ENCODE assay signal across 32 cellular contexts in the genomic region with DNA sequence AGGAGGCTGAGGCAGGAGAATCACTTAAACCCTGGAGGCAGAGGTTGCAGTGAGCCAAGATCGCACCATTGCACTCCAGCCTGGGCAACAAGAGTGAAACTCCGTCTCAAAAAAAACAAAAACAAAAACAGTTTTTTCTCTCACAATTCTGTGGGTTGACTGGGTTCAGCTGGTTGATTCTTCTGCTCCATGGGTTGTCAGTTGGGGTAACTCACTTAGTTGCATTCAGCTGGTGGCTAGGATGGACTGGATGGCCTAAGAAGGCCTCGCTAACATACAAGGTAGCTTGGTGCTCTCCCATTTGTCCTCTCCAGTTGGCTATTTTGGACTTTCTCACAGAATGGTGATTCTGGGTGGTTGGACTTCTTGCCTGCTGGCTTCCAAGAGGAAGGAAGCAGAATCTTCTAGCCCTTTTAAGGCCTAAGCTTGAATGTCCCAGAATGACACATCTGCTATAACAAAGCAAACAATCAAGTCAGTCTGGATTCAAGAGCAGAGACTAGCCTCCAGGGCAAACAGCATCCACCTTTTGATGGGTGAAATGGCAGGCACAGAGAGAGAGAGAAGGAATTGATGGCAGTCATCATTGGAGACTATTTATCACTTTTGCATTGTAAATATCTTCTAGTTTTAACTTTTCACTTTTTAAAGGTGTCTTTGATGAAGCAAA. TPM values are rescaled to one million over a fixed set of nuclear protein-coding genes. Genes with fewer than 3 reads are reported as not detected.
"Had no signal": no experiment of that assay in that cellular context is flagged by ENCODE, and none has a peak within 500 bp of the region (broad histone marks: within the 10 kb centered on the region; RNA-seq: fewer than 3 reads in every experiment).

No MANE protein-coding gene starts in this region.

- H3K4me1 Mint-ChIP-seq: activated CD4-positive, alpha-beta T cell treated with anti-CD3 and anti-CD28 coated beads, Interleukin-2, amount 10 ng/mL, durations not matched to agents 24 days and 14 days had no signal

- H3K4me3 Mint-ChIP-seq: activated CD4-positive, alpha-beta T cell treated with anti-CD3 and anti-CD28 coated beads, Interleukin-2, amount 10 ng/mL, durations not matched to agents 24 days and 14 days; activated CD8-positive, alpha-beta T cell treated with anti-CD3 and anti-CD28 coated beads for 36 hours; activated naive CD4-positive, alpha-beta T cell treated with anti-CD3 and anti-CD28 coated beads for 36 hours had no signal

- H3K9me3 ChIP-seq: adrenal gland, body of pancreas, MG63, SJCRH30 had no signal

- H3K27ac ChIP-seq: adrenal gland, body of pancreas, breast epithelium, SJCRH30, SK-N-MC, WERI-Rb-1 had no signal

- DNase-seq: activated CD4-positive, alpha-beta T cell treated with anti-CD3 and anti-CD28 coated beads, Interleukin-2, amount 10 ng/mL, durations not matched to agents 24 days and 14 days; activated CD4-positive, alpha-beta T cell treated with anti-CD3 and anti-CD28 coated beads, Interleukin-2, amount 50 U/mL, for 4 hours; activated CD4-positive, CD25-positive, alpha-beta regulatory T cell; activated CD8-positive, alpha-beta T cell treated with anti-CD3 and anti-CD28 coated beads for 36 hours; activated gamma-delta T cell; activated naive CD4-positive, alpha-beta T cell treated with anti-CD3 and anti-CD28 coated beads for 36 hours; activated T-cell treated with anti-CD3 and anti-CD28 coated beads, Interleukin-2, amount 50 U/mL, for 1 hour; adrenal gland; body of pancreas; caudate nucleus; Kasumi-1; MG63; NCI-H1048; NCI-H1105 treated with DMSO at 0.1 percent for 48 hours; NCI-H1436; NCI-H1694; NCI-H1930; NCI-H2081 treated with DMSO at 0.1 percent for 48 hours; NCI-H226; NCI-H446 treated with DMSO at 0.1 percent for 48 hours; NCI-H524; SHP77; SJCRH30; T1000; WERI-Rb-1 had no signal

- FAIRE-seq: astrocyte had no signal

- H3K4me3 ChIP-seq: adrenal gland, body of pancreas, breast epithelium, MG63, SJCRH30, SK-N-MC had no signal

- H3K36me3 ChIP-seq: adrenal gland, breast epithelium, SJCRH30, WERI-Rb-1 had no signal

- H3K4me1 ChIP-seq: adrenal gland, breast epithelium, SJCRH30 had no signal

- H3K27me3 ChIP-seq: adrenal gland, body of pancreas, breast epithelium, MG63, SJCRH30 had no signal

- H3K27ac Mint-ChIP-seq: activated CD4-positive, alpha-beta T cell treated with anti-CD3 and anti-CD28 coated beads, Interleukin-2, amount 10 ng/mL, durations not matched to agents 24 days and 14 days; activated CD8-positive, alpha-beta T cell treated with anti-CD3 and anti-CD28 coated beads for 36 hours; activated naive CD4-positive, alpha-beta T cell treated with anti-CD3 and anti-CD28 coated beads for 36 hours; activated naive CD4-positive, alpha-beta T cell treated with anti-CD3 and anti-CD28 coated beads, Interleukin-2, amount 50 U/mL, for 72 hours; activated T-helper 2 cell treated with anti-CD3 and anti-CD28 coated beads, Interferon-gamma antibody, Interleukin-2, Interleukin-4, amounts not matched to agents 10 μg/mL and 5 μg/mL and 100 μg/mL, durations not matched to agents 14 hours and 24 hours and 36 hours had no signal

RNA-seq across cellular contexts. Expression of gene LAMA3, which starts 17.9 kb away (rescaled TPM):
- total RNA-seq: activated CD4-positive, alpha-beta T cell treated with anti-CD3 and anti-CD28 coated beads, Interleukin-2, amount 10 ng/mL, durations not matched to agents 24 days and 14 days; activated T-helper 2 cell treated with anti-CD3 and anti-CD28 coated beads, Interferon-gamma antibody, Interleukin-2, Interleukin-4, amounts not matched to agents 10 μg/mL and 5 μg/mL and 100 μg/mL, durations not matched to agents 14 hours and 24 hours and 36 hours; T-helper 1 cell treated with Interleukin-12 subunit alpha and Interleukin-12 subunit beta and Interleukin-4 antibody, amounts not matched to agents 30 ng/mL and 1 ng/mL, for 36 hours had no signal

RNA-seq across cellular contexts. Expression of gene ANKRD29, which starts 44.4 kb away (rescaled TPM):
- total RNA-seq: activated CD4-positive, alpha-beta T cell treated with anti-CD3 and anti-CD28 coated beads, Interleukin-2, amount 10 ng/mL, durations not matched to agents 24 days and 14 days; activated CD8-positive, alpha-beta memory T cell treated with anti-CD3 and anti-CD28 coated beads for 36 hours; activated CD8-positive, alpha-beta T cell treated with anti-CD3 and anti-CD28 coated beads for 36 hours; activated naive CD4-positive, alpha-beta T cell treated with anti-CD3 and anti-CD28 coated beads for 36 hours; activated naive CD4-positive, alpha-beta T cell treated with anti-CD3 and anti-CD28 coated beads, Interleukin-2, amount 50 U/mL, for 72 hours; activated T-helper 2 cell treated with anti-CD3 and anti-CD28 coated beads, Interferon-gamma antibody, Interleukin-2, Interleukin-4, amounts not matched to agents 10 μg/mL and 5 μg/mL and 100 μg/mL, durations not matched to agents 14 hours and 24 hours and 36 hours had no signal
